Comparison of ENCODE assay signal across 14 cellular contexts in the genomic region with DNA sequence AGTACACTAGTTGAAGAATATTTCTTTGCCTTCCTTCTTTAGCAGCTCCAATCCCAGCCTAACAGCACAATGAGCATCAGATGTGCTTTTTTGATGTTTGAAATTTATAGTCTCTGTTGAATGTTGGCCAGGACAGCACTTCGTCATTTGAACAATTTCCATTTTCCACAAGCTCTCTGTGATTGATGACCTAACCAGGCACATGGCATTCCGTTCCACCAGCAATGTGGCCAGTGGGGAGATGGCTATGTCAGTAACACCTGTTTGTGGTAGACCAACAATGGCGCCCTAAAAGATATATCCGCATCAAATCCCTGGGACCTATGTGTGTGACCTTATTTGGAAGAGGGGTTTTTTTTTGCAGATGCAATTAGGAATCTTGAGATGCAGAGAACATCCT.
"Had no signal": no experiment of that assay in that cellular context is flagged by ENCODE, and none has a peak within 500 bp of the region (broad histone marks: within the 10 kb centered on the region; RNA-seq: fewer than 3 reads in every experiment).

No MANE protein-coding gene starts in this region.

- H3K27ac ChIP-seq: cardiac muscle cell, esophagus squamous epithelium, foreskin keratinocyte, tibial nerve had no signal

- ATAC-seq: foreskin keratinocyte; natural killer cell; stimulated activated naive CD8-positive, alpha-beta T cell treated with anti-CD3 and anti-CD28 coated beads, Interleukin-15, Interleukin-2, amounts not matched to agents 100 U/mL and 50 U/mL, for 24 hours had no signal

- H3K4me3 Mint-ChIP-seq: activated CD4-positive, alpha-beta memory T cell treated with anti-CD3 and anti-CD28 coated beads for 36 hours; activated naive CD8-positive, alpha-beta T cell; natural killer cell had no signal

- H3K36me3 ChIP-seq: cardiac muscle cell, esophagus squamous epithelium, tibial nerve had no signal

- H3K4me3 ChIP-seq: cardiac muscle cell, esophagus squamous epithelium, tibial nerve had no signal

- H3K27me3 Mint-ChIP-seq: activated CD4-positive, alpha-beta memory T cell treated with anti-CD3 and anti-CD28 coated beads for 36 hours; activated naive CD8-positive, alpha-beta T cell had no signal

- H3K27ac Mint-ChIP-seq: activated CD4-positive, alpha-beta memory T cell treated with anti-CD3 and anti-CD28 coated beads for 36 hours; activated naive CD8-positive, alpha-beta T cell; natural killer cell had no signal

- H3K4me1 Mint-ChIP-seq: natural killer cell had no signal

- H3K36me3 Mint-ChIP-seq: activated CD4-positive, alpha-beta memory T cell treated with anti-CD3 and anti-CD28 coated beads for 36 hours; activated naive CD8-positive, alpha-beta T cell; natural killer cell had no signal

- H3K9me3 Mint-ChIP-seq: activated CD4-positive, alpha-beta memory T cell treated with anti-CD3 and anti-CD28 coated beads for 36 hours; natural killer cell had no signal

- H3K9me3 ChIP-seq: esophagus squamous epithelium, tibial nerve had no signal

- H3K27me3 ChIP-seq: cardiac muscle cell, esophagus squamous epithelium, foreskin keratinocyte, tibial nerve had no signal

- H3K4me1 ChIP-seq: esophagus squamous epithelium, foreskin keratinocyte, tibial nerve had no signal

- DNase-seq: activated CD4-positive, alpha-beta memory T cell treated with anti-CD3 and anti-CD28 coated beads for 36 hours; activated T-cell treated with anti-CD3 and anti-CD28 coated beads for 4 hours; dermis blood vessel endothelial cell; effector memory CD4-positive, alpha-beta T cell; esophagus squamous epithelium; foreskin keratinocyte; kidney; mesenchymal stem cell; natural killer cell; stimulated activated naive CD8-positive, alpha-beta T cell treated with anti-CD3 and anti-CD28 coated beads, Interleukin-15, Interleukin-2, amounts not matched to agents 100 U/mL and 50 U/mL, for 24 hours; substantia nigra had no signal
